Comparison of ENCODE assay signal across 11 cellular contexts in genomic region chr10:117656385-117657367, GRCh38.
DNase-seq lines count a peak whose midpoint lies in the region; ATAC-seq, FAIRE-seq and TF ChIP-seq lines count a peak whose summit lies in the region.
"Had no signal": no experiment of that assay in that cellular context is flagged by ENCODE, and none has a peak within 500 bp of the region (broad histone marks: within the 10 kb centered on the region; RNA-seq: fewer than 3 reads in every experiment).

No MANE protein-coding gene starts in this region.

- peaks cover 0 to 16% (median 5%) of the 10 kb centered on the region in 9 donors for H3K9me3 Mint-ChIP-seq in naive thymus-derived CD8-positive, alpha-beta T cell
- H3K9me3 Mint-ChIP-seq: CD8-positive, alpha-beta T cell had no signal

- ATAC-seq in HG02763 (IDR thresholded peaks at IDR 0.05; ENCODE audit: unreplicated experiment) (peak; percentile 90), HG03558 (IDR thresholded peaks at IDR 0.05; ENCODE audit: extremely low read depth, unreplicated experiment) (peak; percentile 82)
- ATAC-seq in naive thymus-derived CD8-positive, alpha-beta T cell: no peak
- ATAC-seq: CD8-positive, alpha-beta T cell had no signal

- H3K9me3 ChIP-seq in smooth muscle cell (replicated peaks; ENCODE audit: low read depth): no peaks in the 10 kb centered on the region

- in situ Hi-C loops in GM13976 (cut with MboI; ENCODE audit: low sequenced_read_pairs, unreplicated experiment): no loop called here

- peaks cover 0 to 10% (median 0%) of the 10 kb centered on the region in 3 donors for H3K36me3 Mint-ChIP-seq in naive thymus-derived CD8-positive, alpha-beta T cell
- H3K36me3 Mint-ChIP-seq: CD8-positive, alpha-beta T cell had no signal

- H3K4me3 Mint-ChIP-seq in naive thymus-derived CD8-positive, alpha-beta T cell: no peak overlapping the region
- H3K4me3 Mint-ChIP-seq: CD8-positive, alpha-beta T cell had no signal

- H3K27ac Mint-ChIP-seq in naive thymus-derived CD8-positive, alpha-beta T cell: peak overlapping the region in 1 of 10 donors; percentile 17
- H3K27ac Mint-ChIP-seq: CD8-positive, alpha-beta T cell had no signal

- no peak overlapping the region for H2AFZ ChIP-seq in smooth muscle cell (ENCODE audit: low read depth)

- H3K27me3 Mint-ChIP-seq in naive thymus-derived CD8-positive, alpha-beta T cell: peaks cover 1 to 40% (median 10%) of the 10 kb centered on the region in 5 donors

- POLR2A ChIA-PET in naive thymus-derived CD8-positive, alpha-beta T cell (lab: Charles Lee): no interaction called here

- no peaks in the 10 kb centered on the region for H3K4me1 Mint-ChIP-seq in naive thymus-derived CD8-positive, alpha-beta T cell

- H3K4me3 ChIP-seq in smooth muscle cell: no peak overlapping the region

- no peaks in the 10 kb centered on the region for H3K27me3 ChIP-seq in smooth muscle cell (ENCODE audit: low read depth)

- H3K36me3 ChIP-seq in smooth muscle cell (ENCODE audit: low read depth): no peaks in the 10 kb centered on the region
- H3K36me3 ChIP-seq: WERI-Rb-1 had no signal

- no peak overlapping the region for H3K9ac ChIP-seq in smooth muscle cell (ENCODE audit: low read depth)

- FAIRE-seq in GM19239 (lab: Jason Lieb, UNC): peak; percentile 99
- FAIRE-seq: kidney had no signal

- no peak for TF ChIP-seq CTCF in GM13976 (IDR thresholded peaks at IDR 0.05; ENCODE audit: borderline replicate concordance, control extremely low read depth, extremely low read depth, insufficient read depth, missing control alignments)
- no peak for TF ChIP-seq CTCF in smooth muscle cell (IDR thresholded peaks at IDR 0.05; ENCODE audit: borderline replicate concordance, insufficient read depth, poor library complexity, severe bottlenecking)

- DNase-seq in GM13976 (ENCODE audit: low spot score) (peak; percentile 68), GM19239 (ENCODE audit: insufficient read length, low spot score) (peak; percentile 49), smooth muscle cell (lab: John Stamatoyannopoulos, UW; ENCODE audit: unreplicated experiment) (no peak), NCI-H2196 (lab: John Stamatoyannopoulos, UW; ENCODE audit: unreplicated experiment) (no peak)
- no peak for DNase-seq in stimulated activated naive CD4-positive, alpha-beta T cell treated with Interleukin-2 at 50 U/mL for 16 hours (lab: John Stamatoyannopoulos, UW)
- DNase-seq in naive thymus-derived CD8-positive, alpha-beta T cell: no peak
- DNase-seq: CD8-positive, alpha-beta T cell; kidney; WERI-Rb-1 had no signal

- no peak overlapping the region for H3K4me2 ChIP-seq in smooth muscle cell

- no peaks in the 10 kb centered on the region for H3K4me1 ChIP-seq in smooth muscle cell (ENCODE audit: low read depth)

- no peaks in the 10 kb centered on the region for H3K79me2 ChIP-seq in smooth muscle cell (ENCODE audit: low read depth)

- H3K27ac ChIP-seq in smooth muscle cell (ENCODE audit: low read depth): no peak overlapping the region
- H3K27ac ChIP-seq: WERI-Rb-1 had no signal

- H4K20me1 ChIP-seq in smooth muscle cell (ENCODE audit: low read depth): no peaks in the 10 kb centered on the region

- no peaks in the 10 kb centered on the region for H3F3A ChIP-seq in smooth muscle cell (ENCODE audit: low read depth)

- WGBS in smooth muscle cell (ENCODE audit: low lambda C conversion rate): 85% methylated on average over 7 of the region's 7 CpGs

Comparison
In these comparisons a context has a peak if more than half of its experiments do, and no peak if none do; other contexts are left out.
1. DNase-seq: peak in GM13976 (single experiment) and GM19239 (single experiment); none in smooth muscle cell (single experiment), NCI-H2196 (single experiment), stimulated activated naive CD4-positive, alpha-beta T cell treated with Interleukin-2 at 50 U/mL for 16 hours (single experiment) and naive thymus-derived CD8-positive, alpha-beta T cell (0 of 10).
2. ATAC-seq: peak in HG02763 (single experiment) and HG03558 (single experiment); none in naive thymus-derived CD8-positive, alpha-beta T cell (0 of 2).